Comparison of ENCODE assay signal across 8 cellular contexts in genomic region chr7:100119075-100119700, GRCh38. TPM values are rescaled to one million over a fixed set of nuclear protein-coding genes. Genes with fewer than 3 reads are reported as not detected.
DNase-seq lines count a peak whose midpoint lies in the region; ATAC-seq and TF ChIP-seq lines count a peak whose summit lies in the region.

TSS of gene CNPY4 (plus strand) at chr7:100119634. CDS start at chr7:100119745, 111 bp downstream.
TSS of gene TAF6 (minus strand) at chr7:100119358. CDS start at chr7:100114209, 5,149 bp downstream.

- ATAC-seq in GM19351 (IDR thresholded peaks at IDR 0.05; ENCODE audit: unreplicated experiment): peak; percentile 69
- peak; percentile 43 for ATAC-seq in HG03558 (IDR thresholded peaks at IDR 0.05; ENCODE audit: extremely low read depth, unreplicated experiment)

- H3K9me3 Mint-ChIP-seq in dendritic cell treated with granulocyte-macrophage colony-stimulating factor and Interleukin-4, amounts not matched to agents 40 ng/mL and 50 ng/mL, for 4 days: no peaks in the 10 kb centered on the region

- TF ChIP-seq CTCF in C4-2B (conservative IDR thresholded peaks at IDR 0.05) (no peak), liver (IDR thresholded peaks at IDR 0.05; ENCODE audit: low read depth, low read length, missing input control) (no peak)

- peak within 1 kb of the TSS; percentile 100 for H3K4me3 Mint-ChIP-seq in dendritic cell treated with granulocyte-macrophage colony-stimulating factor and Interleukin-4, amounts not matched to agents 40 ng/mL and 50 ng/mL, for 4 days

- no peaks in the 10 kb centered on the region for H3K27me3 Mint-ChIP-seq in dendritic cell treated with granulocyte-macrophage colony-stimulating factor and Interleukin-4, amounts not matched to agents 40 ng/mL and 50 ng/mL, for 4 days

- DNase-seq in NCI-H748 treated with DMSO at 0.1 percent for 48 hours (lab: John Stamatoyannopoulos, UW): peak; percentile 91
- peak; percentile 87 to 95 for DNase-seq in activated CD4-positive, alpha-beta T cell treated with anti-CD3 and anti-CD28 coated beads, Interleukin-2, amount 50 U/mL, for 24 hours (ENCODE audit: low read depth in 1 of 2, low spot score in 1 of 2)
- DNase-seq in stimulated activated CD4-positive, alpha-beta T cell treated with anti-CD3 and anti-CD28 coated beads, Interleukin-4, amount 100 ng/mL, for 1 hour: peak; percentile 96

- peak within 1 kb of the TSS; percentile 77 to 99 (median 95) for H3K4me3 ChIP-seq in liver (ENCODE audit: low read depth in 1 of 3, low read length in 3 of 3)

- H3K4me1 Mint-ChIP-seq in dendritic cell treated with granulocyte-macrophage colony-stimulating factor and Interleukin-4, amounts not matched to agents 40 ng/mL and 50 ng/mL, for 4 days (ENCODE audit: low read depth): peaks cover 45% of the 10 kb centered on the region

- H3K4me1 ChIP-seq in liver (ENCODE audit: control insufficient read depth in 4 of 4, insufficient read depth in 4 of 4, low read length in 3 of 4): peaks cover 3 to 26% (median 19%) of the 10 kb centered on the region in 4 donors

- WGBS in liver: under 1% methylated on average over 35 of the region's 35 CpGs

- H3K36me3 Mint-ChIP-seq in dendritic cell treated with granulocyte-macrophage colony-stimulating factor and Interleukin-4, amounts not matched to agents 40 ng/mL and 50 ng/mL, for 4 days (ENCODE audit: low read depth): peaks cover 37% of the 10 kb centered on the region

- H3K9ac ChIP-seq in liver (ENCODE audit: low read depth in 1 of 2, low read length in 2 of 2): peak within 1 kb of the TSS; percentile 53 to 81

- H3K9me3 ChIP-seq in liver (ENCODE audit: control insufficient read depth in 4 of 4, low read length in 3 of 4): no peaks in the 10 kb centered on the region

- H3K36me3 ChIP-seq in liver (ENCODE audit: control insufficient read depth in 4 of 4, insufficient read depth in 3 of 4, low read depth in 1 of 4, low read length in 3 of 4): no peaks in the 10 kb centered on the region

- H3K27ac Mint-ChIP-seq in dendritic cell treated with granulocyte-macrophage colony-stimulating factor and Interleukin-4, amounts not matched to agents 40 ng/mL and 50 ng/mL, for 4 days: peak within 1 kb of the TSS; percentile 97

- intact Hi-C loops in dendritic cell treated with granulocyte-macrophage colony-stimulating factor and Interleukin-4, amounts not matched to agents 40 ng/mL and 50 ng/mL, for 4 days (cut with micrococcal nuclease): loop anchor here (1.0 to 2.0 kb wide), 2 partner anchors 8 to 18 kb away; partner anchors contain the start of genes AP4M1 and MCM7

- no peaks in the 10 kb centered on the region for H3K27me3 ChIP-seq in liver (ENCODE audit: control insufficient read depth in 4 of 4, insufficient read depth in 4 of 4, low read length in 3 of 4)

- TF ChIP-seq RAD21 in liver (IDR thresholded peaks at IDR 0.05): no peak

- H3K27ac ChIP-seq in C4-2B (peak within 1 kb of the TSS; percentile 85), liver (ENCODE audit: low read depth in 1 of 2, low read length in 2 of 2) (peak within 1 kb of the TSS; percentile 60 to 86)

TF ChIP-seq in liver, 16 proteins besides CTCF, POLR2A, EP300 and RAD21:
- TF ChIP-seq FOXA2 (IDR thresholded peaks at IDR 0.05) (no peak), GABPA (IDR thresholded peaks at IDR 0.05 in 1 of 2, conservative IDR thresholded peaks at IDR 0.05 in 1 of 2) (peak in 1 of 2 donors; percentile 56), SP1 (IDR thresholded peaks at IDR 0.05) (peak; percentile 41), FOXA1 (IDR thresholded peaks at IDR 0.05) (no peak), YY1 (IDR thresholded peaks at IDR 0.05) (peak; percentile 99), REST (IDR thresholded peaks at IDR 0.05) (peak; percentile 82), HNF4G (IDR thresholded peaks at IDR 0.05) (no peak), HNF4A (conservative IDR thresholded peaks at IDR 0.05) (no peak), EGR1 (IDR thresholded peaks at IDR 0.05; ENCODE audit: low read depth in 2 of 2) (peak in 1 of 2 donors; percentile 54), TAF1 (conservative IDR thresholded peaks at IDR 0.05) (peak; percentile 98), ZBTB33 (IDR thresholded peaks at IDR 0.05) (no peak), MAX (IDR thresholded peaks at IDR 0.05) (peak; percentile 78), RXRA (IDR thresholded peaks at IDR 0.05) (no peak), ATF3 (IDR thresholded peaks at IDR 0.05) (no peak), JUND (IDR thresholded peaks at IDR 0.05) (no peak), NR2F2 (IDR thresholded peaks at IDR 0.05) (no peak)

RNA-seq across cellular contexts. Expression of gene CNPY4, which starts in this region (rescaled TPM):
- 10 to 100 TPM in 1 of 2 donors, 1 to 10 TPM in 1; 3.7 to 11.9 TPM for total RNA-seq in liver
- 1 to 10 TPM; 1.9 to 3.8 TPM for polyA plus RNA-seq in liver

RNA-seq across cellular contexts. Expression of gene TAF6, which starts in this region (rescaled TPM):
- total RNA-seq in liver: 10 to 100 TPM; 16.1 to 17.9 TPM
- 10 to 100 TPM in 1 of 2 donors, 1 to 10 TPM in 1; 8.9 to 16.3 TPM for polyA plus RNA-seq in liver

Comparison
In these comparisons a context has a peak if more than half of its experiments do, and no peak if none do; other contexts are left out.
1. Peak in every context shown above with its lines: DNase-seq, ATAC-seq, H3K4me3 ChIP-seq and H3K27ac ChIP-seq.